10 cellular contexts compared by ENCODE assay signal in genomic region chrX:123184858-123185251, GRCh38. TPM values are rescaled to one million over a fixed set of nuclear protein-coding genes. Genes with fewer than 3 reads are reported as not detected.
A peak's percentile ranks its signal among the peaks of the same experiment; 100 is the strongest.
DNase-seq lines count a peak whose midpoint lies in the region; ATAC-seq and TF ChIP-seq lines count a peak whose summit lies in the region.
"Had no signal": no experiment of that assay in that cellular context is flagged by ENCODE, and none has a peak within 500 bp of the region (broad histone marks: within the 10 kb centered on the region; RNA-seq: fewer than 3 reads in every experiment).

No MANE protein-coding gene starts in this region.

- no peak for TF ChIP-seq CTCF in tibial artery (IDR thresholded peaks at IDR 0.05)

- H3K36me3 Mint-ChIP-seq in activated naive CD4-positive, alpha-beta T cell treated with anti-CD3 and anti-CD28 coated beads for 36 hours (ENCODE audit: low read depth), result no peaks in the 10 kb centered on the region

- CTCF ChIA-PET in activated naive CD4-positive, alpha-beta T cell treated with anti-CD3 and anti-CD28 coated beads for 36 hours (lab: Charles Lee), result no interaction called here

- peak overlapping the region; percentile 50 for H3K27ac ChIP-seq in cingulate gyrus (ENCODE audit: low read depth, low read length)
- peak overlapping the region; percentile 41 to 59 for H3K27ac ChIP-seq in tibial artery

- no peaks in the 10 kb centered on the region for H3K9me3 Mint-ChIP-seq in activated naive CD4-positive, alpha-beta T cell treated with anti-CD3 and anti-CD28 coated beads for 36 hours
- H3K9me3 Mint-ChIP-seq: T-helper 1 cell treated with Interleukin-12 subunit alpha and Interleukin-12 subunit beta and Interleukin-4 antibody, amounts not matched to agents 30 μg/mL and 1 μg/mL, for 36 hours had no signal

- ATAC-seq in left lobe of liver, result peak; percentile 85
- ATAC-seq in HG03196 (IDR thresholded peaks at IDR 0.05; ENCODE audit: unreplicated experiment), result no peak

- peak overlapping the region; percentile 58 to 60 for H3K4me3 ChIP-seq in tibial artery

- intact Hi-C loops in tibial artery (cut with DNase I; ENCODE audit: low total_unique reads), result no loop called here
- intact Hi-C loops in activated naive CD4-positive, alpha-beta T cell treated with anti-CD3 and anti-CD28 coated beads for 36 hours (cut with micrococcal nuclease), result no loop called here

- no peaks in the 10 kb centered on the region for H3K36me3 ChIP-seq in tibial artery

- DNase-seq in NCI-H1417 (lab: John Stamatoyannopoulos, UW), result peak in 2 of 3 experiments; percentile 28 to 32
- DNase-seq in NCI-H1417 treated with DMSO at 0.1 percent for 48 hours (lab: John Stamatoyannopoulos, UW), result no peak
- peak; percentile 52 for DNase-seq in left lobe of liver (ENCODE audit: low spot score)
- DNase-seq in tibial artery, result peak; percentile 21 to 61
- DNase-seq in activated naive CD4-positive, alpha-beta T cell treated with anti-CD3 and anti-CD28 coated beads for 36 hours, result no peak
- no peak for DNase-seq in NAMALWA (ENCODE audit: low spot score)

- peaks cover 34% of the 10 kb centered on the region for H3K27me3 Mint-ChIP-seq in activated naive CD4-positive, alpha-beta T cell treated with anti-CD3 and anti-CD28 coated beads for 36 hours (ENCODE audit: low read depth)

- no peak overlapping the region for H3K4me3 Mint-ChIP-seq in activated naive CD4-positive, alpha-beta T cell treated with anti-CD3 and anti-CD28 coated beads for 36 hours
- H3K4me3 Mint-ChIP-seq: T-helper 1 cell treated with Interleukin-12 subunit alpha and Interleukin-12 subunit beta and Interleukin-4 antibody, amounts not matched to agents 30 μg/mL and 1 μg/mL, for 36 hours had no signal

- H3K27ac Mint-ChIP-seq in activated naive CD4-positive, alpha-beta T cell treated with anti-CD3 and anti-CD28 coated beads for 36 hours, result no peak overlapping the region
- H3K27ac Mint-ChIP-seq: T-helper 1 cell treated with Interleukin-12 subunit alpha and Interleukin-12 subunit beta and Interleukin-4 antibody, amounts not matched to agents 30 μg/mL and 1 μg/mL, for 36 hours had no signal

- no peaks in the 10 kb centered on the region for H3K27me3 ChIP-seq in tibial artery

- H3K4me1 Mint-ChIP-seq in activated naive CD4-positive, alpha-beta T cell treated with anti-CD3 and anti-CD28 coated beads for 36 hours (ENCODE audit: low read depth), result peaks cover 8% of the 10 kb centered on the region

- peaks cover 0 to 5% (median 0%) of the 10 kb centered on the region in 4 donors for H3K4me1 ChIP-seq in tibial artery

- H3K9me3 ChIP-seq in tibial artery, result no peaks in the 10 kb centered on the region

RNA-seq across cellular contexts. Expression of gene GRIA3, which starts 0.8 kb away (rescaled TPM):
- total RNA-seq in left lobe of liver, result 3.1 TPM
- total RNA-seq in activated naive CD4-positive, alpha-beta T cell treated with anti-CD3 and anti-CD28 coated beads for 36 hours, result not detected
- total RNA-seq: A172 had no signal

Comparison
In these comparisons a context has a peak if more than half of its experiments do, and no peak if none do; other contexts are left out.
1. DNase-seq: peak in NCI-H1417 (2 of 3), left lobe of liver (single experiment) and tibial artery (2 of 2); none in NCI-H1417 treated with DMSO at 0.1 percent for 48 hours (single experiment), activated naive CD4-positive, alpha-beta T cell treated with anti-CD3 and anti-CD28 coated beads for 36 hours (single experiment) and NAMALWA (single experiment).